8 cellular contexts compared by ENCODE assay signal in the genomic region with DNA sequence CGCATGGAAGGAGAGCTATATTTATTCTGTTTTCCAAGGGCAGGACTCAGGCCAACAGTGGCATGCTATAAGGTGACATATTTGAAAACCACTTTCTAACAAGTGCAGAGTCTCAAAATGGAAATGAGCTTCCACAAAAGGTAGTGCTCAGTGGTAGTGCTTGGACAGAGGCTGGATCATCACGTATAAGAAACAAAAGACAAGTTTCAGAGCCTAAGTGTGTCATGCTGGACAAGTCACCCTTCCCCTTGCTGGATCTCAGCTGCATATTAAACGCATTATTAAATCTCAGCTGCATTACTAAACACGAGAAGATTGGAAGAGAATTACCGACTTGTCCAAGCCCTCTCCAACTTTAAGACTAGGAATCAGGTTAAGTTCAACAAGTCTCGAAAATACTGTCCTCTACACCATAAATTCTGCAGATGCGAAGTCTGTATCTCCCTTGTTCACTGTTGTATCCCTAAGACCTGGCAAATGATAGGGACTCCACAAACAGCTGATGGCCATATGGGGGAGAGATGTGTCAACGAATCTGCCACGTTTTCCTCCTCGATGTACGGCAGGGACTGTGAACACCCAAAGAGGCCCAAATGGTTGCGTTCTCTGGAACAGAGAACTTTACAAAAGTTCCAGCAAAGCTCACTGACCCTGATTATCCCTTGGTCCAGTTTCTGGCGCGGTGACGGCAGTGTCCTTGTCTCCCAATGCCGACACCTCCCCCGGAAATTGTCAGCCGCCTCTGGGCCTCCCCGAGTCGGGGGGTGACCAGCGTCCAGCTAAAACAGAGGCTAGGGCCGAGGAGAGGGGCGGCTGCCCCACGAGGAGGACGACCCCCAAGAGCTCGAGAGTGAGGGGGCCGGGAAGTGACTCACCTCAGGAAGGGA.
A peak's percentile ranks its signal among the peaks of the same experiment; 100 is the strongest.
DNase-seq lines count a peak whose midpoint lies in the region; ATAC-seq and TF ChIP-seq lines count a peak whose summit lies in the region.

No MANE protein-coding gene starts in this region.

- DNase-seq in stimulated activated CD4-positive, alpha-beta T cell treated with anti-CD3 and anti-CD28 coated beads, Interleukin-12 subunit alpha, Interleukin-12 subunit beta, amount 100 ng/mL, for 4 hours = peak; percentile 6
- DNase-seq in stimulated activated CD4-positive, alpha-beta T cell treated with anti-CD3 and anti-CD28 coated beads, Interleukin-4, amount 100 ng/mL, for 4 hours = no peak
- DNase-seq in hepatic stellate cell (ENCODE audit: low spot score) (peak; percentile 12), NCI-H146 treated with DMSO at 0.1 percent for 48 hours (lab: John Stamatoyannopoulos, UW; ENCODE audit: unreplicated experiment) (no peak), NCI-H2029 treated with DMSO at 0.1 percent for 48 hours (lab: John Stamatoyannopoulos, UW) (no peak)

- H3K27ac ChIP-seq in skin epidermis = peak overlapping the region; percentile 51 to 98 (median 93)

- TF ChIP-seq CTCF in WI38 (IDR thresholded peaks at IDR 0.05; ENCODE audit: low read depth, low read length) = no peak

- peak overlapping the region; percentile 100 for H3K4me3 ChIP-seq in WI38 (ENCODE audit: low read depth, low read length)
- H3K4me3 ChIP-seq in skin epidermis = peak overlapping the region; percentile 62 to 100 (median 98)

- ATAC-seq in HG03064 (IDR thresholded peaks at IDR 0.05; ENCODE audit: low read depth, unreplicated experiment) = peak; percentile 31

Comparison
In these comparisons a context has a peak if more than half of its experiments do, and no peak if none do; other contexts are left out.
1. DNase-seq: peak in stimulated activated CD4-positive, alpha-beta T cell treated with anti-CD3 and anti-CD28 coated beads, Interleukin-12 subunit alpha, Interleukin-12 subunit beta, amount 100 ng/mL, for 4 hours (single experiment) and hepatic stellate cell (single experiment); none in stimulated activated CD4-positive, alpha-beta T cell treated with anti-CD3 and anti-CD28 coated beads, Interleukin-4, amount 100 ng/mL, for 4 hours (0 of 2), NCI-H146 treated with DMSO at 0.1 percent for 48 hours (single experiment) and NCI-H2029 treated with DMSO at 0.1 percent for 48 hours (single experiment).